8 cellular contexts compared by ENCODE assay signal in genomic region chr19:45469132-45469834, GRCh38. TPM values are rescaled to one million over a fixed set of nuclear protein-coding genes. Genes with fewer than 3 reads are reported as not detected.
A peak's percentile ranks its signal among the peaks of the same experiment; 100 is the strongest.
DNase-seq lines count a peak whose midpoint lies in the region; ATAC-seq, FAIRE-seq and TF ChIP-seq lines count a peak whose summit lies in the region.

No MANE protein-coding gene starts in this region.

- peaks cover 40% of the 10 kb centered on the region for H3K27me3 ChIP-seq in mucosa of stomach (ENCODE audit: control insufficient read depth, insufficient read depth, low read length)

- FAIRE-seq in D721Med (lab: Jason Lieb, UNC): no peak

- H3K27me3 Mint-ChIP-seq in IgD-negative memory B cell: peaks cover 31% of the 10 kb centered on the region

- H3K4me3 ChIP-seq in epithelial cell of proximal tubule (ENCODE audit: low read depth, low read length) (peak overlapping the region; percentile 95), mucosa of stomach (ENCODE audit: low read length) (peak overlapping the region; percentile 94)

- H3K9ac ChIP-seq in mucosa of stomach (ENCODE audit: low read length): peak overlapping the region; percentile 92

- H3K9me3 ChIP-seq in mucosa of stomach (ENCODE audit: control insufficient read depth, low read length): no peaks in the 10 kb centered on the region

- peaks cover 21% of the 10 kb centered on the region for H3K4me1 ChIP-seq in mucosa of stomach (ENCODE audit: control insufficient read depth, insufficient read depth, low read length)

- peaks cover 2% of the 10 kb centered on the region for H3K36me3 Mint-ChIP-seq in IgD-negative memory B cell

- TF ChIP-seq CTCF in D721Med (IDR thresholded peaks at IDR 0.05; ENCODE audit: insufficient read depth, missing control alignments) (no peak), epithelial cell of proximal tubule (conservative IDR thresholded peaks at IDR 0.05; ENCODE audit: low read depth, low read length) (no peak)

- H3K4me1 Mint-ChIP-seq in IgD-negative memory B cell: peaks cover 12 to 23% (median 19%) of the 10 kb centered on the region in 3 donors

- no peaks in the 10 kb centered on the region for H3K36me3 ChIP-seq in mucosa of stomach (ENCODE audit: control insufficient read depth, insufficient read depth, low read length)

- peak overlapping the region; percentile 99 to 100 (median 99) for H3K27ac Mint-ChIP-seq in IgD-negative memory B cell

- peak; percentile 58 for DNase-seq in D721Med (ENCODE audit: insufficient read length, low spot score)
- DNase-seq in OCI-M2 (lab: John Stamatoyannopoulos, UW; ENCODE audit: unreplicated experiment): peak; percentile 76
- peak; percentile 90 for DNase-seq in activated T-cell treated with anti-CD3 and anti-CD28 coated beads, Interleukin-2, amount 50 U/mL, for 1 hour
- no peak for DNase-seq in epithelial cell of proximal tubule (ENCODE audit: low read depth)
- DNase-seq in stimulated activated CD8-positive, alpha-beta memory T cell treated with anti-CD3 and anti-CD28 coated beads, Interleukin-4, amount 100 ng/mL, for 48 hours: peak; percentile 96

- peak; percentile 54 for ATAC-seq in GM21529 (IDR thresholded peaks at IDR 0.05; ENCODE audit: unreplicated experiment)

- peak overlapping the region; percentile 92 to 99 (median 98) for H3K4me3 Mint-ChIP-seq in IgD-negative memory B cell

- no peaks in the 10 kb centered on the region for H3K9me3 Mint-ChIP-seq in IgD-negative memory B cell

RNA-seq across cellular contexts. Expression of gene FOSB, which starts 1.5 kb away (rescaled TPM):
- polyA plus RNA-seq in IgD-negative memory B cell: 48.1 TPM
- total RNA-seq in epithelial cell of proximal tubule: 0.65 and 3.4 TPM in 2 replicates

RNA-seq across cellular contexts. Expression of gene RTN2, which starts 27.6 kb away (rescaled TPM):
- 0.71 TPM for polyA plus RNA-seq in IgD-negative memory B cell
- 6.9 and 9.7 TPM in 2 replicates for total RNA-seq in epithelial cell of proximal tubule

RNA-seq across cellular contexts. Expression of gene PPM1N, which starts 29.0 kb away (rescaled TPM):
- 4.0 TPM for polyA plus RNA-seq in IgD-negative memory B cell
- total RNA-seq in epithelial cell of proximal tubule: 0.17 TPM in 1 of 2 replicates, not detected in the other

RNA-seq across cellular contexts. Expression of gene VASP, which starts 38.0 kb away (rescaled TPM):
- polyA plus RNA-seq in IgD-negative memory B cell: 111 TPM
- total RNA-seq in epithelial cell of proximal tubule: 106 and 146 TPM in 2 replicates

RNA-seq across cellular contexts. Expression of gene ERCC1, which starts 45.6 kb away (rescaled TPM):
- 50.2 TPM for polyA plus RNA-seq in IgD-negative memory B cell
- total RNA-seq in epithelial cell of proximal tubule: 66.6 and 71.6 TPM in 2 replicates
